10 cellular contexts compared by ENCODE assay signal in genomic region chr11:70942593-70942992, GRCh38.
DNase-seq lines count a peak whose midpoint lies in the region; ATAC-seq and TF ChIP-seq lines count a peak whose summit lies in the region.
"Had no signal": no experiment of that assay in that cellular context is flagged by ENCODE, and none has a peak within 500 bp of the region (broad histone marks: within the 10 kb centered on the region; RNA-seq: fewer than 3 reads in every experiment).

No MANE protein-coding gene starts in this region.

- H3K9me3 ChIP-seq in SU-DHL-6 (ENCODE audit: insufficient read depth, low read length): peaks cover 16% of the 10 kb centered on the region; the same call in 1 of the 2 replicates

- H3K9me2 ChIP-seq in SU-DHL-6 (replicated peaks; ENCODE audit: insufficient read depth, low read length): no peaks in the 10 kb centered on the region

- H4K20me1 ChIP-seq in SU-DHL-6 (ENCODE audit: low read depth, low read length): no peaks in the 10 kb centered on the region

- H3K27ac ChIP-seq in SU-DHL-6 (ENCODE audit: low read depth, low read length): no peak overlapping the region
- H3K27ac ChIP-seq: parathyroid adenoma had no signal

- no peaks in the 10 kb centered on the region for H3K4me1 Mint-ChIP-seq in immature natural killer cell
- H3K4me1 Mint-ChIP-seq: T-helper 17 cell had no signal

- peaks cover 15 to 35% (median 21%) of the 10 kb centered on the region in 6 donors for H3K9me3 Mint-ChIP-seq in immature natural killer cell

- no peak overlapping the region for H3K4me2 ChIP-seq in SU-DHL-6 (ENCODE audit: low read depth, low read length, poor library complexity, severe bottlenecking)

- no peaks in the 10 kb centered on the region for H3K27me3 ChIP-seq in SU-DHL-6 (ENCODE audit: low read length)

- H3F3A ChIP-seq in SU-DHL-6 (ENCODE audit: insufficient read depth): no peaks in the 10 kb centered on the region

- no peak overlapping the region for H3K27ac Mint-ChIP-seq in immature natural killer cell
- H3K27ac Mint-ChIP-seq: T-helper 17 cell had no signal

- H3K79me2 ChIP-seq in SU-DHL-6 (ENCODE audit: insufficient read depth, low read length): no peaks in the 10 kb centered on the region
- H3K79me2 ChIP-seq: parathyroid adenoma had no signal

- no peak overlapping the region for H3K4me3 ChIP-seq in SU-DHL-6 (ENCODE audit: insufficient read depth, low read length, poor library complexity, severe bottlenecking)

- DNase-seq in CD1c-positive myeloid dendritic cell (ENCODE audit: extremely low spot score) (peak; percentile 1), iris pigment epithelial cell (ENCODE audit: low read depth) (peak; percentile 8), immature natural killer cell (no peak), posterior cingulate gyrus (no peak)
- DNase-seq: NCI-H187, T-helper 17 cell had no signal

- H3K27me3 Mint-ChIP-seq in immature natural killer cell (ENCODE audit: low read depth in 3 of 3): peaks cover 0 to 4% (median 3%) of the 10 kb centered on the region in 3 donors
- H3K27me3 Mint-ChIP-seq: T-helper 17 cell had no signal

- no peak for ATAC-seq in HG03045 (IDR thresholded peaks at IDR 0.05; ENCODE audit: unreplicated experiment)
- ATAC-seq: T-helper 17 cell had no signal

- no peak overlapping the region for H3K9ac ChIP-seq in SU-DHL-6 (ENCODE audit: low read length)
- H3K9ac ChIP-seq: parathyroid adenoma had no signal

- TF ChIP-seq CTCF in GM12872 (IDR thresholded peaks at IDR 0.05; ENCODE audit: insufficient read depth, low read depth, low read length) (peak; percentile 52; the same call in 2 of the 3 replicates), SU-DHL-6 (IDR thresholded peaks at IDR 0.05; ENCODE audit: insufficient read depth, low read length, poor library complexity, severe bottlenecking) (peak; percentile 25)

- no peaks in the 10 kb centered on the region for H3K36me3 ChIP-seq in SU-DHL-6 (ENCODE audit: low read length)

- peaks cover 0 to 13% (median 0%) of the 10 kb centered on the region in 3 donors for H3K36me3 Mint-ChIP-seq in immature natural killer cell

- intact Hi-C loops in posterior cingulate gyrus (cut with DNase I): no loop called here

- H3K4me3 Mint-ChIP-seq in immature natural killer cell: no peak overlapping the region
- H3K4me3 Mint-ChIP-seq: T-helper 17 cell had no signal

- no peak overlapping the region for H2AFZ ChIP-seq in SU-DHL-6 (ENCODE audit: low read depth, low read length, severe bottlenecking)
- H2AFZ ChIP-seq: parathyroid adenoma had no signal

Comparison
In these comparisons a context has a peak if more than half of its experiments do, and no peak if none do; other contexts are left out.
1. DNase-seq: peak in CD1c-positive myeloid dendritic cell (single experiment) and iris pigment epithelial cell (single experiment); none in immature natural killer cell (0 of 3) and posterior cingulate gyrus (0 of 10).